ENCODE assay signal across 1 cellular context in genomic region chr12:103964805-103965204, GRCh38.
TF ChIP-seq lines count a peak whose summit lies in the region.

No MANE protein-coding gene starts in this region.

TF ChIP-seq in HCT116, 20 proteins besides CTCF, POLR2A, EP300 and RAD21 (continued from another document):
- no peak for TF ChIP-seq ZBTB33 (IDR thresholded peaks at IDR 0.05; ENCODE audit: extremely low read depth, insufficient replicate concordance, low read length)
- TF ChIP-seq REST (IDR thresholded peaks at IDR 0.05; ENCODE audit: low read depth), result no peak
